Comparison of ENCODE assay signal across 24 cellular contexts in genomic region chr6:44495036-44495901, GRCh38.
A peak's percentile ranks its signal among the peaks of the same experiment; 100 is the strongest.
DNase-seq lines count a peak whose midpoint lies in the region; TF ChIP-seq lines count a peak whose summit lies in the region.
"Had no signal": no experiment of that assay in that cellular context is flagged by ENCODE, and none has a peak within 500 bp of the region (broad histone marks: within the 10 kb centered on the region; RNA-seq: fewer than 3 reads in every experiment).

No MANE protein-coding gene starts in this region.

- H4K12ac ChIP-seq in trophoblast cell (ENCODE audit: low read depth, low read length): no peak overlapping the region

- no peak overlapping the region for H2BK12ac ChIP-seq in trophoblast cell (ENCODE audit: low read length)

- H2AK5ac ChIP-seq in trophoblast cell (ENCODE audit: low read length): no peak overlapping the region

- no peak overlapping the region for H3K4me2 ChIP-seq in trophoblast cell (ENCODE audit: low read length)

- no peak overlapping the region for H3K27ac ChIP-seq in coronary artery
- H3K27ac ChIP-seq in trophoblast cell (ENCODE audit: low read depth, low read length): no peak overlapping the region
- H3K27ac ChIP-seq: heart right ventricle, ovary, testis had no signal

- no peak for TF ChIP-seq CTCF in coronary artery (IDR thresholded peaks at IDR 0.05)

- H3K4me3 ChIP-seq in coronary artery: no peak overlapping the region
- no peak overlapping the region for H3K4me3 ChIP-seq in trophoblast cell (ENCODE audit: low read depth, low read length)
- H3K4me3 ChIP-seq: heart right ventricle, ovary, testis had no signal

- no CpG with 5 or more reads among the region's 16 CpGs for WGBS in trophoblast cell (ENCODE audit: extremely low coverage, insufficient coverage, insufficient read length)

- H3K27me3 ChIP-seq in trophoblast cell (ENCODE audit: insufficient read depth, low read length): no peaks in the 10 kb centered on the region
- H3K27me3 ChIP-seq: ovary, testis had no signal

- no peak overlapping the region for H4K91ac ChIP-seq in trophoblast cell (ENCODE audit: low read depth, low read length)

- no peak overlapping the region for H2BK120ac ChIP-seq in trophoblast cell (ENCODE audit: insufficient read depth, low read length, poor library complexity)

- H3K36me3 ChIP-seq in trophoblast cell (ENCODE audit: control insufficient read depth in 1 of 2, insufficient read depth in 2 of 2, low read length in 2 of 2): no peaks in the 10 kb centered on the region
- H3K36me3 ChIP-seq: heart right ventricle, ovary had no signal

- H3K79me1 ChIP-seq in trophoblast cell (ENCODE audit: low read length): no peaks in the 10 kb centered on the region

- H3K18ac ChIP-seq in trophoblast cell (ENCODE audit: low read length): no peak overlapping the region

- DNase-seq in Daoy (ENCODE audit: low read depth): peak; percentile 20
- DNase-seq in M059J (ENCODE audit: low read depth): peak; percentile 28
- DNase-seq in coronary artery (ENCODE audit: low spot score): peak; percentile 50
- peak; percentile 45 to 53 for DNase-seq in trophoblast cell
- DNase-seq in NK-92 (lab: John Stamatoyannopoulos, UW; ENCODE audit: unreplicated experiment): no peak
- DNase-seq in NCI-H1417 treated with DMSO at 0.1 percent for 48 hours (lab: John Stamatoyannopoulos, UW): no peak
- DNase-seq in NOMO-1 treated with DMSO at 0.1 percent for 48 hours (lab: John Stamatoyannopoulos, UW; ENCODE audit: unreplicated experiment): no peak
- DNase-seq: activated CD4-positive, alpha-beta T cell treated with anti-CD3 and anti-CD28 coated beads for 1 hour; activated CD8-positive, alpha-beta T cell treated with anti-CD3 and anti-CD28 coated beads for 36 hours; activated naive CD4-positive, alpha-beta T cell treated with anti-CD3 and anti-CD28 coated beads, Interleukin-2, amount 50 U/mL, for 16 hours; activated T-cell treated with anti-CD3 and anti-CD28 coated beads, Interleukin-2, amount 50 U/mL, for 24 hours; CD4-positive, CD25-positive, alpha-beta regulatory T cell; heart right ventricle; left colon; NCI-H2107; NCI-H510A; NK-92 treated with Interleukin-12 subunit alpha and Interleukin-12 subunit beta, amount 100 ng/mL, for 24 hours; ovary; right cardiac atrium; stimulated activated CD4-positive, alpha-beta T cell treated with anti-CD3 and anti-CD28 coated beads, Interleukin-12 subunit alpha, Interleukin-12 subunit beta, amount 100 ng/mL, for 4 hours; stimulated activated CD4-positive, alpha-beta T cell treated with anti-CD3 and anti-CD28 coated beads, Interleukin-4, amount 100 ng/mL, for 24 hours; stimulated activated naive B cell treated with anti-CD40 and anti-IgM and Interleukin-4, amounts not matched to agents 10 μg/mL and 1 μg/mL and 100 μg/mL, for 72 hours; T-helper 17 cell; testis had no signal

- no peaks in the 10 kb centered on the region for H3K79me2 ChIP-seq in trophoblast cell (ENCODE audit: control insufficient read depth, insufficient read depth, low read length, poor library complexity)

- H3K4me1 ChIP-seq in trophoblast cell (ENCODE audit: control insufficient read depth in 1 of 2, insufficient read depth in 2 of 2, low read length in 2 of 2): no peaks in the 10 kb centered on the region
- H3K4me1 ChIP-seq: testis had no signal

- no peak overlapping the region for H3K23ac ChIP-seq in trophoblast cell (ENCODE audit: low read length)

- H3K4ac ChIP-seq in trophoblast cell (ENCODE audit: low read depth, low read length): no peak overlapping the region

- no peak overlapping the region for H2BK5ac ChIP-seq in trophoblast cell (ENCODE audit: low read depth, low read length, poor library complexity)

- no peak overlapping the region for H2AFZ ChIP-seq in trophoblast cell (ENCODE audit: insufficient read depth, low read length, poor library complexity)

- H3K9me3 ChIP-seq in trophoblast cell (ENCODE audit: insufficient read depth, low read depth, low read length): peaks cover 2% of the 10 kb centered on the region
- H3K9me3 ChIP-seq: heart right ventricle, ovary, testis had no signal

- no peak overlapping the region for H3K9ac ChIP-seq in trophoblast cell (ENCODE audit: low read length)

- no peak overlapping the region for H3K14ac ChIP-seq in trophoblast cell (ENCODE audit: low read length)

- H4K8ac ChIP-seq in trophoblast cell (ENCODE audit: low read depth, low read length): no peak overlapping the region

Comparison
In these comparisons a context has a peak if more than half of its experiments do, and no peak if none do; other contexts are left out.
1. DNase-seq: peak in Daoy (single experiment), M059J (single experiment), coronary artery (single experiment) and trophoblast cell (2 of 2); none in NK-92 (single experiment), NCI-H1417 treated with DMSO at 0.1 percent for 48 hours (single experiment) and NOMO-1 treated with DMSO at 0.1 percent for 48 hours (single experiment).